ENCODE assay signal across 22 cellular contexts in the genomic region with DNA sequence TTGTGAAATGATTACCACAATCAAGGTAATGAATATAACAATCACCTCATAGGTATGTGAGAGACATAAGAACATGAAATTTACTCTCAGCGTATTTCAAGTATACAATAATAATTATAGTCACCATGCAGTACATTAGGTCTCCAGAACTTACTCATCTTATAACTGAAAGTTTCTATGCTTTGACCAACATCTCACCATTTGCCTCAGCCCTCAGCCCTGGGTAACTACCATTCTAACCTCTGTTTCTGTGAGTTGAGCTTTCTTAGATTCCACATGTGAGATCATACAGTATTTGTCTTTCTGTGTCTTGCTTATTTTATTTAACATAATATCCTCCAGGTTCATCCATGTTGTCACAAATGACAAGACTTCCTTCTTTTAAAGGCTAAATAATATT. TPM values are rescaled to one million over a fixed set of nuclear protein-coding genes. Genes with fewer than 3 reads are reported as not detected.
DNase-seq lines count a peak whose midpoint lies in the region; ATAC-seq and TF ChIP-seq lines count a peak whose summit lies in the region.
"Had no signal": no experiment of that assay in that cellular context is flagged by ENCODE, and none has a peak within 500 bp of the region (broad histone marks: within the 10 kb centered on the region; RNA-seq: fewer than 3 reads in every experiment).

No MANE protein-coding gene starts in this region.

- peaks cover 10% of the 10 kb centered on the region for H3K4me1 Mint-ChIP-seq in activated T-cell treated with anti-CD3 and anti-CD28 coated beads, Interleukin-2, amount 50 U/mL, for 72 hours (ENCODE audit: low read depth)
- peaks cover 4% of the 10 kb centered on the region for H3K4me1 Mint-ChIP-seq in activated T-helper 2 cell treated with anti-CD3 and anti-CD28 coated beads, Interferon-gamma antibody, Interleukin-2, Interleukin-4, amounts not matched to agents 10 μg/mL and 5 μg/mL and 100 μg/mL, durations not matched to agents 14 hours and 24 hours and 36 hours (ENCODE audit: low read depth)
- H3K4me1 Mint-ChIP-seq in stimulated activated effector memory CD8-positive, alpha-beta T cell treated with anti-CD3 and anti-CD28 coated beads, Interleukin-12 subunit alpha, Interleukin-12 subunit beta, amount 100 ng/mL, for 72 hours = no peaks in the 10 kb centered on the region
- H3K4me1 Mint-ChIP-seq in stimulated activated memory B cell treated with anti-CD40 and anti-IgM and Interleukin-4, amounts not matched to agents 10 μg/mL and 1 μg/mL and 100 μg/mL, for 72 hours = no peaks in the 10 kb centered on the region
- H3K4me1 Mint-ChIP-seq: CD14-positive monocyte; CD8-positive, alpha-beta memory T cell had no signal

- H3K27ac Mint-ChIP-seq in activated T-cell treated with anti-CD3 and anti-CD28 coated beads, Interleukin-2, amount 50 U/mL, for 72 hours = no peak overlapping the region
- peak overlapping the region; percentile 12 for H3K27ac Mint-ChIP-seq in activated T-helper 2 cell treated with anti-CD3 and anti-CD28 coated beads, Interferon-gamma antibody, Interleukin-2, Interleukin-4, amounts not matched to agents 10 μg/mL and 5 μg/mL and 100 μg/mL, durations not matched to agents 14 hours and 24 hours and 36 hours
- H3K27ac Mint-ChIP-seq in stimulated activated effector memory CD8-positive, alpha-beta T cell treated with anti-CD3 and anti-CD28 coated beads, Interleukin-12 subunit alpha, Interleukin-12 subunit beta, amount 100 ng/mL, for 72 hours = no peak overlapping the region
- no peak overlapping the region for H3K27ac Mint-ChIP-seq in stimulated activated memory B cell treated with anti-CD40 and anti-IgM and Interleukin-4, amounts not matched to agents 10 μg/mL and 1 μg/mL and 100 μg/mL, for 72 hours
- H3K27ac Mint-ChIP-seq: CD4-positive, alpha-beta T cell had no signal

- intact Hi-C loops in activated T-helper 2 cell treated with anti-CD3 and anti-CD28 coated beads, Interferon-gamma antibody, Interleukin-2, Interleukin-4, amounts not matched to agents 10 μg/mL and 5 μg/mL and 100 μg/mL, durations not matched to agents 14 hours and 24 hours and 36 hours (cut with micrococcal nuclease) = no loop called here

- no peaks in the 10 kb centered on the region for H3K9me3 Mint-ChIP-seq in activated T-cell treated with anti-CD3 and anti-CD28 coated beads, Interleukin-2, amount 50 U/mL, for 72 hours
- no peaks in the 10 kb centered on the region for H3K9me3 Mint-ChIP-seq in activated T-helper 2 cell treated with anti-CD3 and anti-CD28 coated beads, Interferon-gamma antibody, Interleukin-2, Interleukin-4, amounts not matched to agents 10 μg/mL and 5 μg/mL and 100 μg/mL, durations not matched to agents 14 hours and 24 hours and 36 hours
- H3K9me3 Mint-ChIP-seq in stimulated activated effector memory CD8-positive, alpha-beta T cell treated with anti-CD3 and anti-CD28 coated beads, Interleukin-12 subunit alpha, Interleukin-12 subunit beta, amount 100 ng/mL, for 72 hours = no peaks in the 10 kb centered on the region
- H3K9me3 Mint-ChIP-seq in stimulated activated memory B cell treated with anti-CD40 and anti-IgM and Interleukin-4, amounts not matched to agents 10 μg/mL and 1 μg/mL and 100 μg/mL, for 72 hours = no peaks in the 10 kb centered on the region
- H3K9me3 Mint-ChIP-seq: CD14-positive monocyte; CD4-positive, alpha-beta T cell; CD8-positive, alpha-beta memory T cell had no signal

- no peak for DNase-seq in activated T-cell treated with anti-CD3 and anti-CD28 coated beads, Interleukin-2, amount 50 U/mL, for 72 hours
- DNase-seq in activated T-cell treated with anti-CD3 and anti-CD28 coated beads, Interleukin-2, amount 50 U/mL, for 48 hours = no peak
- peak; percentile 41 for DNase-seq in GM12865 (ENCODE audit: low read depth)
- no peak for DNase-seq in activated T-helper 2 cell treated with anti-CD3 and anti-CD28 coated beads, Interferon-gamma antibody, Interleukin-2, Interleukin-4, amounts not matched to agents 10 μg/mL and 5 μg/mL and 100 μg/mL, durations not matched to agents 14 hours and 24 hours and 36 hours (ENCODE audit: low spot score)
- DNase-seq in stimulated activated effector memory CD8-positive, alpha-beta T cell treated with anti-CD3 and anti-CD28 coated beads, Interleukin-12 subunit alpha, Interleukin-12 subunit beta, amount 100 ng/mL, for 72 hours (ENCODE audit: low spot score in 2 of 2) = no peak
- DNase-seq in NCI-H446 treated with DMSO at 0.1 percent for 48 hours (lab: John Stamatoyannopoulos, UW) = no peak
- DNase-seq: 8988T; ACHN; AML-193; BE2C; CD4-positive, alpha-beta T cell; CD8-positive, alpha-beta memory T cell; DMS 273 treated with DMSO at 0.1 percent for 48 hours; DMS79; EL; GDM1; GOT3; HCEC 1CT had no signal

- peaks cover 4 to 8% of the 10 kb centered on the region in 2 donors for H3K36me3 Mint-ChIP-seq in activated T-cell treated with anti-CD3 and anti-CD28 coated beads, Interleukin-2, amount 50 U/mL, for 72 hours (ENCODE audit: insufficient read depth in 2 of 2)
- peaks cover 20% of the 10 kb centered on the region for H3K36me3 Mint-ChIP-seq in activated T-helper 2 cell treated with anti-CD3 and anti-CD28 coated beads, Interferon-gamma antibody, Interleukin-2, Interleukin-4, amounts not matched to agents 10 μg/mL and 5 μg/mL and 100 μg/mL, durations not matched to agents 14 hours and 24 hours and 36 hours (ENCODE audit: low read depth)
- H3K36me3 Mint-ChIP-seq in stimulated activated effector memory CD8-positive, alpha-beta T cell treated with anti-CD3 and anti-CD28 coated beads, Interleukin-12 subunit alpha, Interleukin-12 subunit beta, amount 100 ng/mL, for 72 hours = peaks cover 35% of the 10 kb centered on the region
- peaks cover 40% of the 10 kb centered on the region for H3K36me3 Mint-ChIP-seq in stimulated activated memory B cell treated with anti-CD40 and anti-IgM and Interleukin-4, amounts not matched to agents 10 μg/mL and 1 μg/mL and 100 μg/mL, for 72 hours

- no peak for TF ChIP-seq CTCF in GM12865 (IDR thresholded peaks at IDR 0.05; ENCODE audit: insufficient read depth, low read depth, low read length, missing control alignments)

- peak; percentile 64 for ATAC-seq in activated T-cell treated with anti-CD3 and anti-CD28 coated beads, Interleukin-2, amount 50 U/mL, for 72 hours (replicated peaks in 1 of 2)
- ATAC-seq in stimulated activated effector memory CD8-positive, alpha-beta T cell treated with anti-CD3 and anti-CD28 coated beads, Interleukin-12 subunit alpha, Interleukin-12 subunit beta, amount 100 ng/mL, for 72 hours = peak; percentile 92
- no peak for ATAC-seq in stimulated activated memory B cell treated with anti-CD40 and anti-IgM and Interleukin-4, amounts not matched to agents 10 μg/mL and 1 μg/mL and 100 μg/mL, for 72 hours
- ATAC-seq: A549 had no signal

- H3K4me3 ChIP-seq in GM12865 (ENCODE audit: low read depth, low read length) = no peak overlapping the region
- H3K4me3 ChIP-seq: A549; BLaER1 treated with 17β-estradiol and CSF1 and Interleukin-3, amounts not matched to agents 10 nM and 100 nM had no signal

- H3K27me3 Mint-ChIP-seq in activated T-cell treated with anti-CD3 and anti-CD28 coated beads, Interleukin-2, amount 50 U/mL, for 72 hours (ENCODE audit: low read depth) = no peaks in the 10 kb centered on the region
- H3K27me3 Mint-ChIP-seq in activated T-helper 2 cell treated with anti-CD3 and anti-CD28 coated beads, Interferon-gamma antibody, Interleukin-2, Interleukin-4, amounts not matched to agents 10 μg/mL and 5 μg/mL and 100 μg/mL, durations not matched to agents 14 hours and 24 hours and 36 hours (ENCODE audit: low read depth) = no peaks in the 10 kb centered on the region
- H3K27me3 Mint-ChIP-seq in stimulated activated memory B cell treated with anti-CD40 and anti-IgM and Interleukin-4, amounts not matched to agents 10 μg/mL and 1 μg/mL and 100 μg/mL, for 72 hours = no peaks in the 10 kb centered on the region
- H3K27me3 Mint-ChIP-seq: CD4-positive, alpha-beta T cell; CD8-positive, alpha-beta memory T cell had no signal

- H3K4me3 Mint-ChIP-seq in activated T-cell treated with anti-CD3 and anti-CD28 coated beads, Interleukin-2, amount 50 U/mL, for 72 hours = no peak overlapping the region
- no peak overlapping the region for H3K4me3 Mint-ChIP-seq in activated T-helper 2 cell treated with anti-CD3 and anti-CD28 coated beads, Interferon-gamma antibody, Interleukin-2, Interleukin-4, amounts not matched to agents 10 μg/mL and 5 μg/mL and 100 μg/mL, durations not matched to agents 14 hours and 24 hours and 36 hours (ENCODE audit: low read depth)
- no peak overlapping the region for H3K4me3 Mint-ChIP-seq in stimulated activated effector memory CD8-positive, alpha-beta T cell treated with anti-CD3 and anti-CD28 coated beads, Interleukin-12 subunit alpha, Interleukin-12 subunit beta, amount 100 ng/mL, for 72 hours
- no peak overlapping the region for H3K4me3 Mint-ChIP-seq in stimulated activated memory B cell treated with anti-CD40 and anti-IgM and Interleukin-4, amounts not matched to agents 10 μg/mL and 1 μg/mL and 100 μg/mL, for 72 hours
- H3K4me3 Mint-ChIP-seq: CD14-positive monocyte; CD4-positive, alpha-beta T cell; CD8-positive, alpha-beta memory T cell had no signal

RNA-seq across cellular contexts. Expression of gene AGO3, which starts 57.3 kb away (rescaled TPM):
- 10 to 100 TPM; 30.1 to 35.9 TPM for total RNA-seq in activated T-cell treated with anti-CD3 and anti-CD28 coated beads, Interleukin-2, amount 50 U/mL, for 72 hours
- total RNA-seq in activated T-helper 2 cell treated with anti-CD3 and anti-CD28 coated beads, Interferon-gamma antibody, Interleukin-2, Interleukin-4, amounts not matched to agents 10 μg/mL and 5 μg/mL and 100 μg/mL, durations not matched to agents 14 hours and 24 hours and 36 hours = 21.2 and 26.7 TPM in 2 replicates
